8 cellular contexts compared by ENCODE assay signal in the genomic region with DNA sequence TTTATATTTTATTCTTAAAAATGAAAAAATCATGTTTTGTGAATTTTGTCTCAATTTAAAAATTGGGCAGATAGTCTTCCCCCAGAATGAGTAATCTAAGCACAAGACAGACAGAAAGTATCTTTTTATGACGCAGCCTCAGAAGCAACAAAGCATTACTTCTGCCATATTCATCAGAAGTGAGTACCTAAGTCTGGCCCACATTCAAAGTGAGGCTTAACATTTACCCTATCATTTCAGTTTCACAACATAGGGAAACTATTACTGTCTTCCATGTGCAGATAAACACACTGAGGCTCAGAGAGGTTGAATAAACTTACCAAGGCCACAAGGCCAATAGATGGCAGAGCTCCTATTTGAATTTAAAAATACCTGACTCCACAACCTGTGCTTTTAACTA. TPM values are rescaled to one million over a fixed set of nuclear protein-coding genes. Genes with fewer than 3 reads are reported as not detected.
A peak's percentile ranks its signal among the peaks of the same experiment; 100 is the strongest.
DNase-seq lines count a peak whose midpoint lies in the region; ATAC-seq and TF ChIP-seq lines count a peak whose summit lies in the region.

No MANE protein-coding gene starts in this region.

- H3K27ac ChIP-seq in SJCRH30 = no peak overlapping the region
- no peak overlapping the region for H3K27ac ChIP-seq in stomach

- H3K4me1 ChIP-seq in SJCRH30 = 0 out of 2 replicates have a peak, but pooled peaks cover 3% of the 10 kb centered on the region
- H3K4me1 ChIP-seq in stomach = peaks cover 0 to 5% (median 0%) of the 10 kb centered on the region in 4 donors

- no peaks in the 10 kb centered on the region for H3K9me3 ChIP-seq in SJCRH30 (replicated peaks)
- H3K9me3 ChIP-seq in stomach = peaks cover 0 to 6% (median 2%) of the 10 kb centered on the region in 4 donors

- ATAC-seq in HG03469 (IDR thresholded peaks at IDR 0.05; ENCODE audit: unreplicated experiment) (peak; percentile 38), HG03108 (IDR thresholded peaks at IDR 0.05; ENCODE audit: unreplicated experiment) (no peak)

- DNase-seq in GM12864 (ENCODE audit: low read depth) (peak; percentile 2), GM20000 (ENCODE audit: low spot score) (peak; percentile 36), fibroblast of the conjunctiva (ENCODE audit: low read depth) (peak; percentile 6), SJCRH30 (no peak), stomach (no peak), middle frontal gyrus (ENCODE audit: extremely low spot score, low spot score) (no peak)

- WGBS in stomach, 5 donors = 65 to 93% (median 71%) methylated on average over 1 of the region's 1 CpG

- TF ChIP-seq POLR2A in stomach (IDR thresholded peaks at IDR 0.05) = no peak

- no peak for TF ChIP-seq CTCF in GM12864 (IDR thresholded peaks at IDR 0.05; ENCODE audit: low read depth, low read length, missing control alignments)
- no peak for TF ChIP-seq CTCF in GM20000 (IDR thresholded peaks at IDR 0.05; ENCODE audit: extremely low read depth, missing control alignments)
- TF ChIP-seq CTCF in stomach (IDR thresholded peaks at IDR 0.05) = no peak

- intact Hi-C loops in stomach (cut with DNase I; ENCODE audit: low total_unique reads) = no loop called here

- TF ChIP-seq EP300 in stomach (IDR thresholded peaks at IDR 0.05) = no peak

- H3K36me3 ChIP-seq in SJCRH30 (no peaks in the 10 kb centered on the region), stomach (no peaks in the 10 kb centered on the region)

- H3K27me3 ChIP-seq in SJCRH30 (no peaks in the 10 kb centered on the region), stomach (peaks cover 0 to 5% (median 0%) of the 10 kb centered on the region in 3 donors)

- H3K4me3 ChIP-seq in GM12864 (ENCODE audit: low read depth, low read length) (no peak overlapping the region), SJCRH30 (no peak overlapping the region), stomach (no peak overlapping the region)

RNA-seq across cellular contexts. Expression of a gene that starts 4.4 kb away (rescaled TPM):
- 183 and 196 TPM in 2 replicates for total RNA-seq in SJCRH30 (2014; rRNA removed; shearing (Covaris generic))
- 100 to 1,000 TPM in 2 of 5 donors, 10 to 100 TPM in 2, 1 to 10 TPM in 1; 8.2 to 143 (median 84.6) TPM for total RNA-seq in stomach
- polyA plus RNA-seq in stomach = 10 to 100 TPM; 41.7 to 84.9 (median 70.8) TPM

Comparison
In these comparisons a context has a peak if more than half of its experiments do, and no peak if none do; other contexts are left out.
1. DNase-seq: peak in GM12864 (single experiment), GM20000 (single experiment) and fibroblast of the conjunctiva (single experiment); none in SJCRH30 (0 of 2), stomach (single experiment) and middle frontal gyrus (single experiment).